29 cellular contexts compared by ENCODE assay signal in the genomic region with DNA sequence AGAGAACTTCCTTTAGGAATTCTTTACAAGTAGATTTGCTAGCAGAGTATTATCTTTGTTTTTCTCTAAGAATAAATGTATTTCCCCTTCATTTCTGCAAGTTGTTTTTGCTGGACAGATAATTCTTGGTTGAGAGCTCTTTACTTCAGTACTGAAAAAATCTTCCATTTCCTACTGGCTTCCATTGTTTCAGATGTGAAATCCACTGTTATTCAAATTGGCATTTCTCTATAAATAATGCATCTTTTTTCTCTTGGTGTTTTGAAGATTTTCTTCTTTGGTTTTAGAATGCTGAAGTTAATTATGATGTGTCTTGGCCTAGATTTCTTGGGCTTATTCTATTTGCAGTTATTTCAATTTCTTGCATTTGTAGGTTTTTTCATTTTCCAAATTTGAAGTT.
"Had no signal": no experiment of that assay in that cellular context is flagged by ENCODE, and none has a peak within 500 bp of the region (broad histone marks: within the 10 kb centered on the region; RNA-seq: fewer than 3 reads in every experiment).

No MANE protein-coding gene starts in this region.

- ATAC-seq: stimulated activated effector memory CD8-positive, alpha-beta T cell treated with anti-CD3 and anti-CD28 coated beads, Interleukin-12 subunit alpha, Interleukin-12 subunit beta, amount 100 ng/mL, for 72 hours; stimulated activated memory B cell treated with anti-CD40 and anti-IgM and Interleukin-4, amounts not matched to agents 10 μg/mL and 1 μg/mL and 100 μg/mL, for 72 hours; stimulated activated naive B cell treated with anti-CD40 and anti-IgM and Interleukin-4, amounts not matched to agents 10 μg/mL and 1 μg/mL and 100 μg/mL, for 72 hours; stimulated activated naive CD8-positive, alpha-beta T cell treated with anti-CD3 and anti-CD28 coated beads, Interleukin-15, amount 100 ng/mL, for 72 hours; stimulated activated naive CD8-positive, alpha-beta T cell treated with anti-CD3 and anti-CD28 coated beads, Interleukin-15, Interleukin-2, amounts not matched to agents 100 U/mL and 50 U/mL, for 24 hours; upper lobe of right lung had no signal

- H3K36me3 Mint-ChIP-seq: stimulated activated effector memory CD8-positive, alpha-beta T cell treated with anti-CD3 and anti-CD28 coated beads, Interleukin-12 subunit alpha, Interleukin-12 subunit beta, amount 100 ng/mL, for 72 hours; stimulated activated memory B cell treated with anti-CD40 and anti-IgM and Interleukin-4, amounts not matched to agents 10 μg/mL and 1 μg/mL and 100 μg/mL, for 72 hours; stimulated activated naive B cell treated with anti-CD40 and anti-IgM and Interleukin-4, amounts not matched to agents 10 μg/mL and 1 μg/mL and 100 μg/mL, for 72 hours; type B pancreatic cell had no signal

- H3K9me3 ChIP-seq: testis, thoracic aorta, thyroid gland, upper lobe of left lung, upper lobe of right lung, uterus, vagina had no signal

- H3K4me1 ChIP-seq: stomach, suprapubic skin, testis, thyroid gland, tibial artery, tibial nerve, transverse colon, upper lobe of left lung, upper lobe of right lung, uterus, vagina had no signal

- H3K4me1 Mint-ChIP-seq: stimulated activated effector memory CD8-positive, alpha-beta T cell treated with anti-CD3 and anti-CD28 coated beads, Interleukin-12 subunit alpha, Interleukin-12 subunit beta, amount 100 ng/mL, for 72 hours; stimulated activated memory B cell treated with anti-CD40 and anti-IgM and Interleukin-4, amounts not matched to agents 10 μg/mL and 1 μg/mL and 100 μg/mL, for 72 hours; stimulated activated naive B cell treated with anti-CD40 and anti-IgM and Interleukin-4, amounts not matched to agents 10 μg/mL and 1 μg/mL and 100 μg/mL, for 72 hours; stimulated activated naive CD8-positive, alpha-beta T cell treated with anti-CD3 and anti-CD28 coated beads, Interleukin-15, amount 100 ng/mL, for 72 hours had no signal

- FAIRE-seq: urothelium cell line had no signal

- H3K27ac Mint-ChIP-seq: stimulated activated effector memory CD8-positive, alpha-beta T cell treated with anti-CD3 and anti-CD28 coated beads, Interleukin-12 subunit alpha, Interleukin-12 subunit beta, amount 100 ng/mL, for 72 hours; stimulated activated memory B cell treated with anti-CD40 and anti-IgM and Interleukin-4, amounts not matched to agents 10 μg/mL and 1 μg/mL and 100 μg/mL, for 72 hours; stimulated activated naive B cell treated with anti-CD40 and anti-IgM and Interleukin-4, amounts not matched to agents 10 μg/mL and 1 μg/mL and 100 μg/mL, for 72 hours; stimulated activated naive CD8-positive, alpha-beta T cell treated with anti-CD3 and anti-CD28 coated beads, Interleukin-15, amount 100 ng/mL, for 72 hours; stimulated activated naive CD8-positive, alpha-beta T cell treated with anti-CD3 and anti-CD28 coated beads, Interleukin-15, Interleukin-2, amounts not matched to agents 100 ng/mL and 50 ng/mL, for 24 hours; type B pancreatic cell had no signal

- H3K27ac ChIP-seq: stomach, suprapubic skin, testis, thoracic aorta, thyroid gland, tibial artery, tibial nerve, transverse colon, upper lobe of left lung, upper lobe of right lung, uterus, vagina had no signal

- H3K27me3 Mint-ChIP-seq: stimulated activated memory B cell treated with anti-CD40 and anti-IgM and Interleukin-4, amounts not matched to agents 10 μg/mL and 1 μg/mL and 100 μg/mL, for 72 hours; stimulated activated naive B cell treated with anti-CD40 and anti-IgM and Interleukin-4, amounts not matched to agents 10 μg/mL and 1 μg/mL and 100 μg/mL, for 72 hours had no signal

- H3K36me3 ChIP-seq: stomach, suprapubic skin, thoracic aorta, thyroid gland, tibial artery, tibial nerve, transverse colon, upper lobe of left lung, upper lobe of right lung, uterus, vagina had no signal

- H3K27me3 ChIP-seq: stomach, suprapubic skin, testis, thyroid gland, tibial artery, tibial nerve, transverse colon, upper lobe of left lung, upper lobe of right lung, uterus, vagina had no signal

- H3K4me3 Mint-ChIP-seq: stimulated activated effector memory CD8-positive, alpha-beta T cell treated with anti-CD3 and anti-CD28 coated beads, Interleukin-12 subunit alpha, Interleukin-12 subunit beta, amount 100 ng/mL, for 72 hours; stimulated activated memory B cell treated with anti-CD40 and anti-IgM and Interleukin-4, amounts not matched to agents 10 μg/mL and 1 μg/mL and 100 μg/mL, for 72 hours; stimulated activated naive B cell treated with anti-CD40 and anti-IgM and Interleukin-4, amounts not matched to agents 10 μg/mL and 1 μg/mL and 100 μg/mL, for 72 hours; stimulated activated naive CD8-positive, alpha-beta T cell treated with anti-CD3 and anti-CD28 coated beads, Interleukin-15, amount 100 ng/mL, for 72 hours; stimulated activated naive CD8-positive, alpha-beta T cell treated with anti-CD3 and anti-CD28 coated beads, Interleukin-15, Interleukin-2, amounts not matched to agents 100 ng/mL and 50 ng/mL, for 24 hours; type B pancreatic cell had no signal

- H3K4me3 ChIP-seq: stomach, suprapubic skin, testis, thoracic aorta, thyroid gland, tibial artery, tibial nerve, transverse colon, upper lobe of left lung, upper lobe of right lung, uterus, vagina had no signal

- DNase-seq: stimulated activated CD4-positive, alpha-beta T cell treated with anti-CD3 and anti-CD28 coated beads, Interleukin-2, amount 100 ng/mL, for 48 hours; stimulated activated CD4-positive, alpha-beta T cell treated with anti-CD3 and anti-CD28 coated beads, Interleukin-4, amount 100 ng/mL, for 1 hour; stimulated activated CD4-positive, alpha-beta T cell treated with anti-CD3 and anti-CD28 coated beads, Interleukin-4, amount 100 ng/mL, for 24 hours; stimulated activated CD4-positive, alpha-beta T cell treated with anti-CD3 and anti-CD28 coated beads, Interleukin-4, amount 100 ng/mL, for 4 hours; stimulated activated CD8-positive, alpha-beta memory T cell treated with anti-CD3 and anti-CD28 coated beads, Interleukin-4, amount 100 ng/mL, for 48 hours; stimulated activated naive B cell treated with anti-CD40 and anti-IgM and Interleukin-4, amounts not matched to agents 10 μg/mL and 1 μg/mL and 100 μg/mL, for 72 hours; stimulated activated naive CD4-positive, alpha-beta T cell; stimulated activated naive CD4-positive, alpha-beta T cell treated with Interleukin-2 at 50 U/mL for 16 hours; stimulated activated naive CD8-positive, alpha-beta T cell treated with anti-CD3 and anti-CD28 coated beads, Interleukin-15, amount 100 ng/mL, for 72 hours; stimulated activated naive CD8-positive, alpha-beta T cell treated with anti-CD3 and anti-CD28 coated beads, Interleukin-15, Interleukin-2, amounts not matched to agents 100 U/mL and 50 U/mL, for 24 hours; stomach; substantia nigra; testis; thyroid gland; tibial artery; transverse colon; trophoblast cell; upper lobe of left lung; upper lobe of right lung; uterus had no signal
